1 cellular context compared by ENCODE assay signal in the genomic region with DNA sequence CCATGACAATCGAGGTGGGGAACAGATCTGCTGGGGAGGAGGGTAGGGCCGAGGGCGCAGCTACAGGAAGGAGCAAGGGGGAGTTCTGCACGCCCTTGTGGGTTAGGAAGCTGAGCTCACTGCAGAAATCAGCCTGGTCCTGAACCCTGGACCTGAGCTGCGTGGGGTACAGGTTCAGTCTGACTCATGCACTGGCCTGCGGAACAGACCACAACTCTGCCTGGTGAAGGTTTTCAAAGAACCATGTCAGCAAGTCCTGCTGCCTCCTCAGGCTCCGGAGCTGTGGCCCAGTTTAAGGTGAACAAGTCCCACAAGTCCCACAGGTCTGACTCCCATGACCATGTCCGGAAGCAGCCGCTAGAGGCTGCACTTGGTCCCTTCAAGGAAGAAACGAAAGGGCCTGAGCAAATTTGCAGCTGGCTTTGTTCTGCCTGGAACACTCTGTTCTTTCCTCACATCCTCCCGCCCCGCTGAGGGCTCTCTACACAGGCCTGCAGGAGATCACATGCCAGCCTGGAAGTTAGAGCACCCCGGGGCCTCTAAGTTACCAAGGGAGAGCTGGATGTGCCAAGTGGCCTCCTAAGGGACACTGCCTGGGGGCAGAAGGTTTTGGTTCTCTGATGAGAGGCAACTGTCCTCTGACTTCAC.
A peak's percentile ranks its signal among the peaks of the same experiment; 100 is the strongest.
TF ChIP-seq lines count a peak whose summit lies in the region.

No MANE protein-coding gene starts in this region.

TF ChIP-seq in GM12878, 131 proteins besides CTCF, POLR2A, EP300 and RAD21 (continued from another document):
- TF ChIP-seq, protein P1, sequence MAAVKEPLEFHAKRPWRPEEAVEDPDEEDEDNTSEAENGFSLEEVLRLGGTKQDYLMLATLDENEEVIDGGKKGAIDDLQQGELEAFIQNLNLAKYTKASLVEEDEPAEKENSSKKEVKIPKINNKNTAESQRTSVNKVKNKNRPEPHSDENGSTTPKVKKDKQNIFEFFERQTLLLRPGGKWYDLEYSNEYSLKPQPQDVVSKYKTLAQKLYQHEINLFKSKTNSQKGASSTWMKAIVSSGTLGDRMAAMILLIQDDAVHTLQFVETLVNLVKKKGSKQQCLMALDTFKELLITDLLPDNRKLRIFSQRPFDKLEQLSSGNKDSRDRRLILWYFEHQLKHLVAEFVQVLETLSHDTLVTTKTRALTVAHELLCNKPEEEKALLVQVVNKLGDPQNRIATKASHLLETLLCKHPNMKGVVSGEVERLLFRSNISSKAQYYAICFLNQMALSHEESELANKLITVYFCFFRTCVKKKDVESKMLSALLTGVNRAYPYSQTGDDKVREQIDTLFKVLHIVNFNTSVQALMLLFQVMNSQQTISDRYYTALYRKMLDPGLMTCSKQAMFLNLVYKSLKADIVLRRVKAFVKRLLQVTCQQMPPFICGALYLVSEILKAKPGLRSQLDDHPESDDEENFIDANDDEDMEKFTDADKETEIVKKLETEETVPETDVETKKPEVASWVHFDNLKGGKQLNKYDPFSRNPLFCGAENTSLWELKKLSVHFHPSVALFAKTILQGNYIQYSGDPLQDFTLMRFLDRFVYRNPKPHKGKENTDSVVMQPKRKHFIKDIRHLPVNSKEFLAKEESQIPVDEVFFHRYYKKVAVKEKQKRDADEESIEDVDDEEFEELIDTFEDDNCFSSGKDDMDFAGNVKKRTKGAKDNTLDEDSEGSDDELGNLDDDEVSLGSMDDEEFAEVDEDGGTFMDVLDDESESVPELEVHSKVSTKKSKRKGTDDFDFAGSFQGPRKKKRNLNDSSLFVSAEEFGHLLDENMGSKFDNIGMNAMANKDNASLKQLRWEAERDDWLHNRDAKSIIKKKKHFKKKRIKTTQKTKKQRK (IDR thresholded peaks at IDR 0.05; ENCODE audit: low read depth, low read length), result no peak
- TF ChIP-seq TARDBP (IDR thresholded peaks at IDR 0.05; ENCODE audit: borderline replicate concordance) (no peak; the same call in 1 of the 2 replicates), SMC3 (IDR thresholded peaks at IDR 0.05; ENCODE audit: borderline replicate concordance, low read length) (peak; percentile 83), TCF7 (IDR thresholded peaks at IDR 0.05; ENCODE audit: borderline replicate concordance) (peak; percentile 29; the same call in 1 of the 2 replicates), ZZZ3 (IDR thresholded peaks at IDR 0.05; ENCODE audit: control insufficient read depth, insufficient read length, low read depth) (no peak), ASH2L (IDR thresholded peaks at IDR 0.05; ENCODE audit: borderline replicate concordance, low read depth) (no peak)
TF ChIP-seq in GM12878: peak in this region for 46.
